ENCODE assay signal across 7 cellular contexts in genomic region chr13:92752705-92753104, GRCh38.
DNase-seq lines count a peak whose midpoint lies in the region; ATAC-seq and TF ChIP-seq lines count a peak whose summit lies in the region.
"Not testable (repeated sequence)": the region's sequence is repeated elsewhere in the genome, so short reads cannot be mapped to it uniquely, and the experiment has no call there.

No MANE protein-coding gene starts in this region.

- not testable (repeated sequence) for H3K9ac ChIP-seq in DND-41 (ENCODE audit: low read depth, low read length); endodermal cell (ENCODE audit: extremely low read depth, low read length, poor library complexity, severe bottlenecking)

- H3K36me3 ChIP-seq in DND-41 (ENCODE audit: insufficient read depth, low read length); RWPE2 (ENCODE audit: low read depth); endodermal cell (ENCODE audit: control insufficient read depth, insufficient read depth, low read length); iPS DF 6.9 (ENCODE audit: control insufficient read depth, insufficient read depth, low read length): not testable (repeated sequence)

- H3K27me3 ChIP-seq in DND-41 (ENCODE audit: insufficient read depth, low read length, poor library complexity); RWPE2 (ENCODE audit: insufficient read depth, poor library complexity, severe bottlenecking); endodermal cell (ENCODE audit: control insufficient read depth, insufficient read depth, low read length, poor library complexity, severe bottlenecking); iPS DF 6.9 (ENCODE audit: control insufficient read depth, insufficient read depth, low read length): not testable (repeated sequence)

- not testable (repeated sequence) for H3K4me3 Mint-ChIP-seq in endodermal cell, neural crest cell

- H3K9me3 Mint-ChIP-seq in endodermal cell = peaks cover 23% of the 10 kb centered on the region
- not testable (repeated sequence) for H3K9me3 Mint-ChIP-seq in neural crest cell

- H3K4me3 ChIP-seq in DND-41 (ENCODE audit: low read depth in 1 of 2, low read length in 2 of 2); RWPE2 (ENCODE audit: severe bottlenecking); endodermal cell (ENCODE audit: low read length); iPS DF 6.9 (ENCODE audit: low read length): not testable (repeated sequence)

- 81 to 94% methylated on average over 8 to 12 of the region's 12 CpGs for WGBS in endodermal cell (ENCODE audit: insufficient coverage in 1 of 2, insufficient read length in 1 of 2), 2 experiments
- WGBS in iPS DF 6.9 (ENCODE audit: insufficient coverage, insufficient read length) = no CpG with 5 or more reads among the region's 12 CpGs

- H3K4me1 ChIP-seq in DND-41 (ENCODE audit: insufficient read depth, low read length); RWPE2 (ENCODE audit: insufficient read depth, poor library complexity, severe bottlenecking); endodermal cell (ENCODE audit: control insufficient read depth, insufficient read depth, low read length); iPS DF 6.9 (ENCODE audit: control insufficient read depth, insufficient read depth, low read length): not testable (repeated sequence)

- H3K4me1 Mint-ChIP-seq in endodermal cell, neural crest cell: not testable (repeated sequence)

- H3K4me2 ChIP-seq in DND-41 (ENCODE audit: insufficient read depth, low read length) = not testable (repeated sequence)

- H4K20me1 ChIP-seq in DND-41 (ENCODE audit: insufficient read depth, low read length) = not testable (repeated sequence)

- H2AFZ ChIP-seq in DND-41 (ENCODE audit: low read depth, low read length) = not testable (repeated sequence)

- H3K27ac Mint-ChIP-seq in endodermal cell; neural crest cell (ENCODE audit: unreplicated experiment): not testable (repeated sequence)

- not testable (repeated sequence) for ATAC-seq in DND-41 (ENCODE audit: insufficient read depth, low read depth); RWPE2 (ENCODE audit: low read depth)

- not testable (repeated sequence) for TF ChIP-seq CTCF in DND-41 (IDR thresholded peaks at IDR 0.05; ENCODE audit: borderline replicate concordance, extremely low read depth, low read length, poor library complexity, severe bottlenecking); RWPE2 (IDR thresholded peaks at IDR 0.05; ENCODE audit: poor library complexity, severe bottlenecking); endodermal cell (conservative IDR thresholded peaks at IDR 0.05); neural crest cell (conservative IDR thresholded peaks at IDR 0.05)

- not testable (repeated sequence) for H3K27me3 Mint-ChIP-seq in endodermal cell (ENCODE audit: insufficient read depth); neural crest cell (ENCODE audit: low read depth)

- H3K36me3 Mint-ChIP-seq in endodermal cell (ENCODE audit: low read depth); neural crest cell (ENCODE audit: low read depth): not testable (repeated sequence)

- H3K79me2 ChIP-seq in DND-41 (ENCODE audit: insufficient read depth, low read length) = not testable (repeated sequence)

- H3K27ac ChIP-seq in DND-41 (ENCODE audit: low read length); RWPE2 (ENCODE audit: poor library complexity, severe bottlenecking); endodermal cell (ENCODE audit: low read depth, low read length); iPS DF 6.9 (ENCODE audit: low read length): not testable (repeated sequence)

- not testable (repeated sequence) for H3K9me3 ChIP-seq in DND-41 (ENCODE audit: insufficient read depth, low read length, severe bottlenecking); RWPE2 (ENCODE audit: severe bottlenecking); endodermal cell (ENCODE audit: control insufficient read depth, low read length); iPS DF 6.9 (ENCODE audit: control insufficient read depth, insufficient read depth, low read length)

- DNase-seq in DND-41 (peak; percentile 10), HT-29 (ENCODE audit: low spot score) (peak; percentile 53), NCI-H748 (lab: John Stamatoyannopoulos, UW; ENCODE audit: unreplicated experiment) (peak; percentile 27), RWPE2 (ENCODE audit: low spot score) (peak; percentile 54), endodermal cell (peak; percentile 90), iPS DF 6.9 (ENCODE audit: low read depth, low spot score) (peak; percentile 16), neural crest cell (ENCODE audit: low read depth, low spot score) (peak; percentile 2)

Comparison
In these comparisons a context has a peak if more than half of its experiments do, and no peak if none do; other contexts are left out.
1. DNase-seq: peak in every context shown above with its lines; median percentile 90 in endodermal cell; 54 in RWPE2; 53 in HT-29; 27 in NCI-H748; 16 in iPS DF 6.9; 10 in DND-41; 2 in neural crest cell.